ENCODE assay signal across 20 cellular contexts in the genomic region with DNA sequence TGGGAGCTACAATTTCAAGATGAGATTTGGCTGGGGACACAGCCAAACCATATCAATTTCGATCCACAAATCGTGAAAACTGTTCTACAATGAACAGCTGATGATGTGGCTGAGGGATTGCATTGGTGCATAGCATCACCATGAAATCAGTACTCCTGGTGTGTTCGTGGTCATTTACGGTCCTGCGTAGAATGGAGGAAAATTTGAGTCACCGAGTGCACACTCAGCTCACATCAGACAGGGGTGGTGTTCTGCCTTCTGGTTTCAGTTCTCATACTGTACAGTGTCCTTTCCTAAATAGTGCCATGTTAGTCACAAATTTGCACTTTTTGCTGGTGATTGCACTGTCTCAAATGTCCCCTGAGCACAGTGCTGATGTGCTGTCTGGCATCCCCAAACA. TPM values are rescaled to one million over a fixed set of nuclear protein-coding genes. Genes with fewer than 3 reads are reported as not detected.
DNase-seq lines count a peak whose midpoint lies in the region; ATAC-seq and TF ChIP-seq lines count a peak whose summit lies in the region.
"Had no signal": no experiment of that assay in that cellular context is flagged by ENCODE, and none has a peak within 500 bp of the region (broad histone marks: within the 10 kb centered on the region; RNA-seq: fewer than 3 reads in every experiment).

No MANE protein-coding gene starts in this region.

- 43 to 63% (median 55%) methylated on average over 6 of the region's 6 CpGs for WGBS in psoas muscle, 3 donors

- peaks cover 7% of the 10 kb centered on the region for H3K36me3 ChIP-seq in SJCRH30
- H3K36me3 ChIP-seq in psoas muscle (ENCODE audit: insufficient read depth in 1 of 2, low read depth in 1 of 2) = peaks cover 0 to 51% of the 10 kb centered on the region in 2 donors
- H3K36me3 ChIP-seq: thoracic aorta had no signal

- ATAC-seq in psoas muscle = peak in 3 of 4 donors; percentile 9 to 20 (median 19)

- peak; percentile 46 for DNase-seq in Daoy (ENCODE audit: low read depth)
- peak; percentile 32 for DNase-seq in HS-5 (ENCODE audit: low read depth)
- DNase-seq in SJCRH30 = peak; percentile 48 to 72
- DNase-seq in psoas muscle = no peak
- no peak for DNase-seq in DMS153 (lab: John Stamatoyannopoulos, UW)
- no peak for DNase-seq in T-helper 9 cell
- DNase-seq in cortex of kidney (lab: John Stamatoyannopoulos, UW) = no peak
- DNase-seq: activated T-cell treated with anti-CD3 and anti-CD28 coated beads, Interleukin-2, amount 50 U/mL, for 24 hours; amniotic stem cell; effector CD8-positive, alpha-beta T cell; heart right ventricle; NCI-H1048; NCI-H187; NCI-H69 had no signal

- H3K4me1 ChIP-seq in SJCRH30 (peaks cover 28% of the 10 kb centered on the region), psoas muscle (peaks cover 10% of the 10 kb centered on the region)
- H3K4me1 ChIP-seq: heart right ventricle had no signal

- H3K4me3 ChIP-seq in SJCRH30 = no peak overlapping the region
- H3K4me3 ChIP-seq in psoas muscle = no peak overlapping the region
- H3K4me3 ChIP-seq: heart right ventricle, smooth muscle cell, thoracic aorta had no signal

- intact Hi-C loops in psoas muscle (cut with DNase I) = loop anchor here in 1 of 2 donors (10.0 kb wide), 1 partner anchor 52 kb away; no protein-coding TSS in a partner anchor

- peak overlapping the region; percentile 59 for H3K27ac ChIP-seq in SJCRH30
- H3K27ac ChIP-seq in psoas muscle = no peak overlapping the region
- H3K27ac ChIP-seq: heart right ventricle, KMS-11, thoracic aorta had no signal

- H3K27me3 ChIP-seq in SJCRH30 (no peaks in the 10 kb centered on the region), psoas muscle (ENCODE audit: insufficient read depth in 3 of 3, low read length in 2 of 3) (no peaks in the 10 kb centered on the region)
- H3K27me3 ChIP-seq: heart right ventricle had no signal

- no peak for TF ChIP-seq CTCF in psoas muscle (IDR thresholded peaks at IDR 0.05)

- H3K9me3 ChIP-seq in SJCRH30 (replicated peaks) (no peaks in the 10 kb centered on the region; the same call in 1 of the 2 replicates), psoas muscle (no peaks in the 10 kb centered on the region)
- H3K9me3 ChIP-seq: heart right ventricle, thoracic aorta had no signal

RNA-seq across cellular contexts. Expression of gene MYH14, which starts 39.2 kb away (rescaled TPM):
- total RNA-seq in Daoy (2014; rRNA removed; shearing (Covaris generic)) = 7.2 and 10.3 TPM in 2 replicates
- 25.5 and 25.7 TPM in 2 replicates for total RNA-seq in SJCRH30 (2014; rRNA removed; shearing (Covaris generic))
- 100 to 1,000 TPM; 164 to 298 (median 192) TPM for total RNA-seq in psoas muscle
- polyA plus RNA-seq in psoas muscle = 100 to 1,000 TPM in 1 of 3 donors, 10 to 100 TPM in 2; 55.4 to 154 (median 93.1) TPM
- total RNA-seq: activated CD8-positive, alpha-beta memory T cell treated with anti-CD3 and anti-CD28 coated beads for 36 hours; fibroblast of villous mesenchyme had no signal
- polyA plus RNA-seq: CD14-positive monocyte had no signal

Comparison
In these comparisons a context has a peak if more than half of its experiments do, and no peak if none do; other contexts are left out.
1. DNase-seq: peak in Daoy (single experiment), HS-5 (single experiment) and SJCRH30 (2 of 2); none in psoas muscle (0 of 2), DMS153 (single experiment), T-helper 9 cell (single experiment) and cortex of kidney (single experiment).